8 cellular contexts compared by ENCODE assay signal in genomic region chr6:155142902-155143609, GRCh38.
DNase-seq lines count a peak whose midpoint lies in the region; ATAC-seq and TF ChIP-seq lines count a peak whose summit lies in the region.

No MANE protein-coding gene starts in this region.

- H3K36me3 Mint-ChIP-seq in CD4-positive, alpha-beta memory T cell, result no peaks in the 10 kb centered on the region
- H3K36me3 Mint-ChIP-seq in natural killer cell, result no peaks in the 10 kb centered on the region

- CTCF ChIA-PET in CD4-positive, alpha-beta memory T cell (lab: Charles Lee; ENCODE audit: partially characterized antibody), result no interaction called here

- peak overlapping the region; percentile 64 to 98 (median 97) for H3K27ac Mint-ChIP-seq in CD4-positive, alpha-beta memory T cell
- peak overlapping the region; percentile 84 to 94 for H3K27ac Mint-ChIP-seq in natural killer cell

- no peaks in the 10 kb centered on the region for H3K9me3 Mint-ChIP-seq in CD4-positive, alpha-beta memory T cell
- no peaks in the 10 kb centered on the region for H3K9me3 Mint-ChIP-seq in natural killer cell

- intact Hi-C loops in CD4-positive, alpha-beta memory T cell (cut with micrococcal nuclease), result no loop called here
- intact Hi-C loops in natural killer cell (cut with micrococcal nuclease), result no loop called here

- H3K9me3 ChIP-seq in CD4-positive, alpha-beta memory T cell (ENCODE audit: control insufficient read depth in 1 of 2, low read length in 2 of 2), result no peaks in the 10 kb centered on the region

- TF ChIP-seq CTCF in natural killer cell (IDR thresholded peaks at IDR 0.05), result no peak

- peak overlapping the region; percentile 78 to 93 (median 88) for H3K4me3 Mint-ChIP-seq in CD4-positive, alpha-beta memory T cell
- H3K4me3 Mint-ChIP-seq in natural killer cell, result peak overlapping the region; percentile 73

- H3K36me3 ChIP-seq in CD4-positive, alpha-beta memory T cell (ENCODE audit: insufficient read depth, low read length), result no peaks in the 10 kb centered on the region

- peaks cover 16% of the 10 kb centered on the region for H3K4me1 ChIP-seq in CD4-positive, alpha-beta memory T cell (ENCODE audit: insufficient read depth, low read length)

- H3K4me3 ChIP-seq in CD4-positive, alpha-beta memory T cell (ENCODE audit: low read length in 2 of 2), result peak overlapping the region; percentile 29 to 31

- peak overlapping the region; percentile 47 for H3K27ac ChIP-seq in CD4-positive, alpha-beta memory T cell (ENCODE audit: low read depth, low read length)

- H3K27me3 ChIP-seq in CD4-positive, alpha-beta memory T cell (ENCODE audit: insufficient read depth, low read length), result no peaks in the 10 kb centered on the region

- peak in 3 of 5 donors; percentile 12 to 18 (median 17) for DNase-seq in CD4-positive, alpha-beta memory T cell
- DNase-seq in central memory CD4-positive, alpha-beta T cell, result peak; percentile 14
- DNase-seq in natural killer cell (no peak), NCI-H510A (lab: John Stamatoyannopoulos, UW) (no peak), NCI-H82 treated with DMSO at 0.1 percent for 48 hours (lab: John Stamatoyannopoulos, UW; ENCODE audit: unreplicated experiment) (no peak)

- H3K27me3 Mint-ChIP-seq in CD4-positive, alpha-beta memory T cell, result no peaks in the 10 kb centered on the region
- H3K27me3 Mint-ChIP-seq in natural killer cell (ENCODE audit: low read depth in 2 of 2), result no peaks in the 10 kb centered on the region

- ATAC-seq in HG03432 (IDR thresholded peaks at IDR 0.05; ENCODE audit: unreplicated experiment) (peak; percentile 56), natural killer cell (peak in 2 of 3 donors; percentile 44 to 66), HG02623 (IDR thresholded peaks at IDR 0.05; ENCODE audit: unreplicated experiment) (no peak), HG02759 (IDR thresholded peaks at IDR 0.05; ENCODE audit: unreplicated experiment) (no peak)

- POLR2A ChIA-PET in CD4-positive, alpha-beta memory T cell (lab: Charles Lee; ENCODE audit: partially characterized antibody), result no interaction called here

- H3K4me1 Mint-ChIP-seq in CD4-positive, alpha-beta memory T cell, result peaks cover 15 to 25% (median 22%) of the 10 kb centered on the region in 4 donors
- H3K4me1 Mint-ChIP-seq in natural killer cell, result peaks cover 15 to 16% of the 10 kb centered on the region in 2 donors

Comparison
In these comparisons a context has a peak if more than half of its experiments do, and no peak if none do; other contexts are left out.
1. DNase-seq: peak in CD4-positive, alpha-beta memory T cell (3 of 5) and central memory CD4-positive, alpha-beta T cell (single experiment); none in natural killer cell (single experiment), NCI-H510A (single experiment) and NCI-H82 treated with DMSO at 0.1 percent for 48 hours (single experiment).
2. ATAC-seq: peak in HG03432 (single experiment) and natural killer cell (2 of 3); none in HG02623 (single experiment) and HG02759 (single experiment).